8 cellular contexts compared by ENCODE assay signal in genomic region chr11:44899959-44900358, GRCh38. TPM values are rescaled to one million over a fixed set of nuclear protein-coding genes. Genes with fewer than 3 reads are reported as not detected.
DNase-seq lines count a peak whose midpoint lies in the region; ATAC-seq lines count a peak whose summit lies in the region.

No MANE protein-coding gene starts in this region.

- H3K27ac Mint-ChIP-seq in activated CD4-positive, alpha-beta T cell treated with anti-CD3 and anti-CD28 coated beads, Interleukin-2, amount 10 ng/mL, durations not matched to agents 7 days and 5 days, result no peak overlapping the region

- no peaks in the 10 kb centered on the region for H3K27me3 Mint-ChIP-seq in activated CD4-positive, alpha-beta T cell treated with anti-CD3 and anti-CD28 coated beads, Interleukin-2, amount 10 ng/mL, durations not matched to agents 7 days and 5 days

- no peaks in the 10 kb centered on the region for H3K9me3 Mint-ChIP-seq in activated CD4-positive, alpha-beta T cell treated with anti-CD3 and anti-CD28 coated beads, Interleukin-2, amount 10 ng/mL, durations not matched to agents 7 days and 5 days

- no peak overlapping the region for H3K4me3 Mint-ChIP-seq in activated CD4-positive, alpha-beta T cell treated with anti-CD3 and anti-CD28 coated beads, Interleukin-2, amount 10 ng/mL, durations not matched to agents 7 days and 5 days

- POLR2A ChIA-PET in activated CD4-positive, alpha-beta T cell treated with anti-CD3 and anti-CD28 coated beads, Interleukin-2, amount 10 ng/mL, durations not matched to agents 7 days and 5 days (lab: Charles Lee), result no interaction called here

- H3K4me1 Mint-ChIP-seq in activated CD4-positive, alpha-beta T cell treated with anti-CD3 and anti-CD28 coated beads, Interleukin-2, amount 10 ng/mL, durations not matched to agents 7 days and 5 days, result no peaks in the 10 kb centered on the region

- CTCF ChIA-PET in activated CD4-positive, alpha-beta T cell treated with anti-CD3 and anti-CD28 coated beads, Interleukin-2, amount 10 ng/mL, durations not matched to agents 7 days and 5 days (lab: Charles Lee), result interaction anchor here (1.0 kb wide), 1 partner anchor 200 kb away, joined by 3 read pairs; no protein-coding TSS in a partner anchor

- no peaks in the 10 kb centered on the region for H3K36me3 Mint-ChIP-seq in activated CD4-positive, alpha-beta T cell treated with anti-CD3 and anti-CD28 coated beads, Interleukin-2, amount 10 ng/mL, durations not matched to agents 7 days and 5 days (ENCODE audit: low read depth)

- DNase-seq in activated CD4-positive, alpha-beta T cell treated with anti-CD3 and anti-CD28 coated beads for 24 hours (ENCODE audit: low read depth in 2 of 2), result peak; percentile 21 to 25
- DNase-seq in activated CD4-positive, alpha-beta T cell treated with anti-CD3 and anti-CD28 coated beads, Interleukin-2, amount 10 ng/mL, durations not matched to agents 7 days and 5 days, result no peak
- DNase-seq in OCI-M1 (lab: John Stamatoyannopoulos, UW), result peak; percentile 50
- DNase-seq in dermis blood vessel endothelial cell, result peak; percentile 77
- DNase-seq in stimulated activated CD4-positive, alpha-beta T cell treated with anti-CD3 and anti-CD28 coated beads, Interleukin-2, amount 100 ng/mL, for 48 hours, result peak; percentile 37 to 40
- no peak for DNase-seq in GM19238 (ENCODE audit: insufficient read length, low spot score)
- no peak for DNase-seq in NOMO-1 (lab: John Stamatoyannopoulos, UW; ENCODE audit: unreplicated experiment in 2 of 2)

- ATAC-seq in GM21390 (IDR thresholded peaks at IDR 0.05; ENCODE audit: unreplicated experiment), result no peak

RNA-seq across cellular contexts. Expression of gene TP53I11, which starts 50.7 kb away (rescaled TPM):
- 1 to 10 TPM in 1 of 2 experiments, under 1 TPM in 1; 0.67 to 1.4 TPM for total RNA-seq in activated CD4-positive, alpha-beta T cell treated with anti-CD3 and anti-CD28 coated beads, Interleukin-2, amount 10 ng/mL, durations not matched to agents 7 days and 5 days
- 31.0 and 47.1 TPM in 2 replicates for total RNA-seq in dermis blood vessel endothelial cell

Comparison
In these comparisons a context has a peak if more than half of its experiments do, and no peak if none do; other contexts are left out.
1. DNase-seq: peak in activated CD4-positive, alpha-beta T cell treated with anti-CD3 and anti-CD28 coated beads for 24 hours (2 of 2), OCI-M1 (single experiment), dermis blood vessel endothelial cell (single experiment) and stimulated activated CD4-positive, alpha-beta T cell treated with anti-CD3 and anti-CD28 coated beads, Interleukin-2, amount 100 ng/mL, for 48 hours (2 of 2); none in activated CD4-positive, alpha-beta T cell treated with anti-CD3 and anti-CD28 coated beads, Interleukin-2, amount 10 ng/mL, durations not matched to agents 7 days and 5 days (single experiment), GM19238 (single experiment) and NOMO-1 (0 of 2).
2. RNA of gene TP53I11, which starts 50.7 kb away (total RNA-seq): 31.0 to 47.1 TPM in dermis blood vessel endothelial cell; 0.67 to 1.4 TPM in activated CD4-positive, alpha-beta T cell treated with anti-CD3 and anti-CD28 coated beads, Interleukin-2, amount 10 ng/mL, durations not matched to agents 7 days and 5 days; every median in the first group is over 10 times any median in the second.